Comparison of ENCODE assay signal across 13 cellular contexts in genomic region chr1:196393742-196394141, GRCh38.
DNase-seq lines count a peak whose midpoint lies in the region; ATAC-seq and TF ChIP-seq lines count a peak whose summit lies in the region.
"Had no signal": no experiment of that assay in that cellular context is flagged by ENCODE, and none has a peak within 500 bp of the region (broad histone marks: within the 10 kb centered on the region; RNA-seq: fewer than 3 reads in every experiment).

No MANE protein-coding gene starts in this region.

- no peak overlapping the region for H3K4me3 Mint-ChIP-seq in GM23338
- no peak overlapping the region for H3K4me3 Mint-ChIP-seq in stimulated activated effector memory CD8-positive, alpha-beta T cell treated with anti-CD3 and anti-CD28 coated beads, Interleukin-12 subunit alpha, Interleukin-12 subunit beta, amount 100 ng/mL, for 72 hours
- H3K4me3 Mint-ChIP-seq: nephron progenitor cell had no signal

- no peaks in the 10 kb centered on the region for H3K27me3 Mint-ChIP-seq in GM23338 (ENCODE audit: insufficient read depth, low read depth, poor library complexity)

- H4K20me1 ChIP-seq in GM23338 (replicated peaks; ENCODE audit: insufficient read depth) = no peaks in the 10 kb centered on the region

- H3K9me3 ChIP-seq in SJCRH30 (replicated peaks) = no peaks in the 10 kb centered on the region
- no peaks in the 10 kb centered on the region for H3K9me3 ChIP-seq in sigmoid colon

- no peak for TF ChIP-seq EP300 in sigmoid colon (IDR thresholded peaks at IDR 0.05)

- intact Hi-C loops in sigmoid colon (cut with DNase I) = no loop called here

- H3K4me2 ChIP-seq in GM23338 = no peak overlapping the region

- no peaks in the 10 kb centered on the region for H3K79me2 ChIP-seq in GM23338 (replicated peaks; ENCODE audit: insufficient read depth)

- no peak for DNase-seq in GM23338 (ENCODE audit: low spot score)
- peak; percentile 4 to 6 for DNase-seq in SJCRH30
- peak; percentile 67 for DNase-seq in fibroblast of peridontal ligament (ENCODE audit: extremely low read depth)
- peak; percentile 66 for DNase-seq in sigmoid colon
- no peak for DNase-seq in stimulated activated effector memory CD8-positive, alpha-beta T cell treated with anti-CD3 and anti-CD28 coated beads, Interleukin-12 subunit alpha, Interleukin-12 subunit beta, amount 100 ng/mL, for 72 hours (ENCODE audit: low spot score in 2 of 2)
- no peak for DNase-seq in NCI-H1048 (lab: John Stamatoyannopoulos, UW)
- DNase-seq in UCSD-AML1 (lab: John Stamatoyannopoulos, UW; ENCODE audit: unreplicated experiment) = no peak
- DNase-seq: KG1; nephron progenitor cell; stimulated activated naive CD8-positive, alpha-beta T cell treated with anti-CD3 and anti-CD28 coated beads, Interleukin-15, Interleukin-2, amounts not matched to agents 100 U/mL and 50 U/mL, for 24 hours; T-helper 9 cell had no signal

- ATAC-seq in GM23338 (no peak), GM18520 (IDR thresholded peaks at IDR 0.05; ENCODE audit: unreplicated experiment) (no peak)
- ATAC-seq in stimulated activated effector memory CD8-positive, alpha-beta T cell treated with anti-CD3 and anti-CD28 coated beads, Interleukin-12 subunit alpha, Interleukin-12 subunit beta, amount 100 ng/mL, for 72 hours = no peak
- ATAC-seq: HCT116; stimulated activated naive CD8-positive, alpha-beta T cell treated with anti-CD3 and anti-CD28 coated beads, Interleukin-15, Interleukin-2, amounts not matched to agents 100 U/mL and 50 U/mL, for 24 hours had no signal

- no peaks in the 10 kb centered on the region for H3K27me3 ChIP-seq in GM23338 (ENCODE audit: insufficient read depth)
- no peaks in the 10 kb centered on the region for H3K27me3 ChIP-seq in SJCRH30
- H3K27me3 ChIP-seq in sigmoid colon = no peaks in the 10 kb centered on the region

- peaks cover 12% of the 10 kb centered on the region; the same call in 2 of the 3 replicates for H3K4me1 Mint-ChIP-seq in GM23338
- no peaks in the 10 kb centered on the region for H3K4me1 Mint-ChIP-seq in stimulated activated effector memory CD8-positive, alpha-beta T cell treated with anti-CD3 and anti-CD28 coated beads, Interleukin-12 subunit alpha, Interleukin-12 subunit beta, amount 100 ng/mL, for 72 hours
- H3K4me1 Mint-ChIP-seq: nephron progenitor cell had no signal

- no peaks in the 10 kb centered on the region for H3F3A ChIP-seq in GM23338 (replicated peaks; ENCODE audit: low read depth)

- H3K4me3 ChIP-seq in GM23338 = no peak overlapping the region
- no peak overlapping the region for H3K4me3 ChIP-seq in SJCRH30
- H3K4me3 ChIP-seq in sigmoid colon = no peak overlapping the region

- TF ChIP-seq POLR2A in sigmoid colon (IDR thresholded peaks at IDR 0.05) = no peak

- TF ChIP-seq CTCF in GM23338 (conservative IDR thresholded peaks at IDR 0.05; ENCODE audit: low read depth in 2 of 2) = no peak
- TF ChIP-seq CTCF in sigmoid colon (IDR thresholded peaks at IDR 0.05) = no peak

- H3K9me2 ChIP-seq in GM23338 (ENCODE audit: insufficient read depth) = no peaks in the 10 kb centered on the region

- H3K27ac ChIP-seq in GM23338 (ENCODE audit: low read depth) = no peak overlapping the region
- H3K27ac ChIP-seq in SJCRH30 = no peak overlapping the region
- H3K27ac ChIP-seq in sigmoid colon = no peak overlapping the region

- no peaks in the 10 kb centered on the region for H3K9me3 Mint-ChIP-seq in GM23338
- H3K9me3 Mint-ChIP-seq in stimulated activated effector memory CD8-positive, alpha-beta T cell treated with anti-CD3 and anti-CD28 coated beads, Interleukin-12 subunit alpha, Interleukin-12 subunit beta, amount 100 ng/mL, for 72 hours = no peaks in the 10 kb centered on the region
- H3K9me3 Mint-ChIP-seq: nephron progenitor cell had no signal

- peak overlapping the region; percentile 82 for H3K27ac Mint-ChIP-seq in GM23338
- no peak overlapping the region for H3K27ac Mint-ChIP-seq in stimulated activated effector memory CD8-positive, alpha-beta T cell treated with anti-CD3 and anti-CD28 coated beads, Interleukin-12 subunit alpha, Interleukin-12 subunit beta, amount 100 ng/mL, for 72 hours

- H3K4me1 ChIP-seq in GM23338 (ENCODE audit: insufficient read depth) = no peaks in the 10 kb centered on the region
- no peaks in the 10 kb centered on the region for H3K4me1 ChIP-seq in SJCRH30
- no peaks in the 10 kb centered on the region for H3K4me1 ChIP-seq in sigmoid colon

- H3K36me3 ChIP-seq in GM23338 (ENCODE audit: insufficient read depth) (no peaks in the 10 kb centered on the region), SJCRH30 (no peaks in the 10 kb centered on the region), sigmoid colon (no peaks in the 10 kb centered on the region)

- WGBS in sigmoid colon, 2 donors = 75 to 85% methylated on average over 4 of the region's 4 CpGs

- no peaks in the 10 kb centered on the region; the same call in 2 of the 3 replicates for H3K36me3 Mint-ChIP-seq in GM23338 (ENCODE audit: low read depth)
- no peaks in the 10 kb centered on the region for H3K36me3 Mint-ChIP-seq in stimulated activated effector memory CD8-positive, alpha-beta T cell treated with anti-CD3 and anti-CD28 coated beads, Interleukin-12 subunit alpha, Interleukin-12 subunit beta, amount 100 ng/mL, for 72 hours

- H2AFZ ChIP-seq in GM23338 = no peak overlapping the region

TF ChIP-seq in GM23338, 12 proteins besides CTCF, POLR2A, EP300 and RAD21:
- TF ChIP-seq EZH2phosphoT487 (IDR thresholded peaks at IDR 0.05; ENCODE audit: unreplicated experiment) (no peak), JUNB (IDR thresholded peaks at IDR 0.05; ENCODE audit: unreplicated experiment) (no peak), NANOG (IDR thresholded peaks at IDR 0.05; ENCODE audit: borderline replicate concordance) (no peak)
TF ChIP-seq in GM23338: peak in this region for 0.

Comparison
In these comparisons a context has a peak if more than half of its experiments do, and no peak if none do; other contexts are left out.
1. DNase-seq: peak in SJCRH30 (2 of 2), fibroblast of peridontal ligament (single experiment) and sigmoid colon (single experiment); none in GM23338 (single experiment), stimulated activated effector memory CD8-positive, alpha-beta T cell treated with anti-CD3 and anti-CD28 coated beads, Interleukin-12 subunit alpha, Interleukin-12 subunit beta, amount 100 ng/mL, for 72 hours (0 of 2), NCI-H1048 (single experiment) and UCSD-AML1 (single experiment).